ENCODE assay signal across 8 cellular contexts in the genomic region with DNA sequence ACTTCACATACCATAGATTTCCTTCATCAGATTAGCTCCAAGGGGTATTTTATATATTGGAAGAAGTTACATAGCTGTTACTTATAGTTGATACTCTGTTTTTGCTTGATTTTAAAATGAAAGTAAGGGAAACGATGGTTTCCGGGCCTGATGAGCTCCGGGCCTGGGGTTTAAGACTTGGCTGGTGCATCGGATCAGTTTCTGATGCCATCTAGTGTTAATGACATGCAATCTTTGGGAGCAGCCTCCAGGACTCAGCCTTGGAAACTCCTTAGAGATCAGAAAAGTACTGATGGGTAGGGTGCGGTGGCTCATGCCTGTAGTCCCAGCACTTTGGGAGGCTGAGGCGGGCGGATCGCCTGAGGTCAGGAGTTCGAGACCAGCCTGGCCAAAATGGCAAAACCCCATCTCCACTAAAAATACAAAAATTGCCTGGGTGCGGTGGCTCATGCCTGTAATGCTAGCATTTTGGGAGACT. TPM values are rescaled to one million over a fixed set of nuclear protein-coding genes. Genes with fewer than 3 reads are reported as not detected.
A peak's percentile ranks its signal among the peaks of the same experiment; 100 is the strongest.
DNase-seq lines count a peak whose midpoint lies in the region; ATAC-seq, FAIRE-seq and TF ChIP-seq lines count a peak whose summit lies in the region.

No MANE protein-coding gene starts in this region.

- no peak overlapping the region for H4K91ac ChIP-seq in H1 (replicated peaks; ENCODE audit: insufficient read length, low read length)

- H3K9me3 Mint-ChIP-seq in CD8-positive, alpha-beta memory T cell, result peaks cover 0 to 4% (median 0%) of the 10 kb centered on the region in 5 donors
- H3K9me3 Mint-ChIP-seq in stimulated activated naive CD8-positive, alpha-beta T cell treated with anti-CD3 and anti-CD28 coated beads, Interleukin-15, Interleukin-2, amounts not matched to agents 100 ng/mL and 50 ng/mL, for 24 hours, result no peaks in the 10 kb centered on the region

- CTCF ChIA-PET in CD8-positive, alpha-beta memory T cell (lab: Charles Lee), result interaction anchor here (0.7 to 3.9 kb wide), 20 partner anchors 9 to 598 kb away, joined by 3 to 13 read pairs (median 4); a partner anchor contains a TSS
- CTCF ChIA-PET in H1 (lab: Charles Lee; ENCODE audit: partially characterized antibody), result interaction anchor here (0.6 to 9.5 kb wide), 31 partner anchors 11 to 595 kb away, joined by 3 to 136 read pairs (median 4); a partner anchor contains a TSS

- H3K27ac ChIP-seq in CD8-positive, alpha-beta memory T cell (ENCODE audit: low read depth, low read length), result no peak overlapping the region
- H3K27ac ChIP-seq in H1 (ENCODE audit: low read depth, low read length) (no peak overlapping the region), mesendoderm (ENCODE audit: low read depth, low read length) (no peak overlapping the region)

- no peak overlapping the region for H2BK20ac ChIP-seq in H1 (ENCODE audit: low read length)

- WGBS in H1 (ENCODE audit: extremely low coverage in 1 of 2, insufficient coverage in 1 of 2, insufficient read length in 1 of 2, insufficient replicate concordance in 2 of 2, low coverage in 1 of 2, low lambda C conversion rate in 2 of 2, missing lambda C conversion rate in 1 of 2), 2 experiments, result 81% methylated on average over 10 of the region's 10 CpGs; no CpG with 5 or more reads in 1 of the 2 experiments
- WGBS in mesendoderm (ENCODE audit: extremely low coverage, insufficient coverage, low lambda C conversion rate), result no CpG with 5 or more reads among the region's 10 CpGs

- H3K18ac ChIP-seq in H1 (ENCODE audit: extremely low read depth, low read length) (no peak overlapping the region), mesendoderm (ENCODE audit: low read length) (no peak overlapping the region)

- no peak overlapping the region for H4K8ac ChIP-seq in H1 (ENCODE audit: extremely low read depth, insufficient read depth, low read length)
- no peak overlapping the region for H4K8ac ChIP-seq in mesendoderm (ENCODE audit: low read depth, low read length)

- H3K9ac ChIP-seq in H1 (replicated peaks in 1 of 4; ENCODE audit: extremely low read depth in 1 of 4, low read depth in 3 of 4, low read length in 3 of 4), result no peak overlapping the region
- H3K9ac ChIP-seq in mesendoderm (ENCODE audit: low read length), result no peak overlapping the region

- H3K4me3 ChIP-seq in CD8-positive, alpha-beta memory T cell (ENCODE audit: low read length), result no peak overlapping the region
- H3K4me3 ChIP-seq in H1 (ENCODE audit: extremely low read depth in 1 of 4, insufficient read depth in 2 of 4, low read depth in 3 of 4, low read length in 4 of 4), result no peak overlapping the region
- H3K4me3 ChIP-seq in mesendoderm (ENCODE audit: low read length), result no peak overlapping the region

- no peak overlapping the region for H3K4ac ChIP-seq in H1 (replicated peaks; ENCODE audit: insufficient read length, low read depth, low read length)
- H3K4ac ChIP-seq in mesendoderm (ENCODE audit: low read depth, low read length), result no peak overlapping the region

- no peaks in the 10 kb centered on the region for H3K79me1 ChIP-seq in H1 (ENCODE audit: low read depth, low read length)
- no peaks in the 10 kb centered on the region for H3K79me1 ChIP-seq in mesendoderm (ENCODE audit: low read length)

- H3K79me2 ChIP-seq in H1 (ENCODE audit: control insufficient read depth in 1 of 2, insufficient read depth in 2 of 2, low read length in 2 of 2), result no peaks in the 10 kb centered on the region
- H3K79me2 ChIP-seq in mesendoderm (ENCODE audit: control insufficient read depth, insufficient read depth, low read length), result no peaks in the 10 kb centered on the region

- no peaks in the 10 kb centered on the region for H3K36me3 ChIP-seq in CD8-positive, alpha-beta memory T cell (ENCODE audit: insufficient read depth, low read length)
- H3K36me3 ChIP-seq in H1 (ENCODE audit: control insufficient read depth in 2 of 4, insufficient read depth in 4 of 4, low read length in 3 of 4) (no peaks in the 10 kb centered on the region), mesendoderm (ENCODE audit: control insufficient read depth, insufficient read depth, low read length) (no peaks in the 10 kb centered on the region)

- H3K27me3 Mint-ChIP-seq in CD8-positive, alpha-beta memory T cell, result peaks cover 0 to 3% of the 10 kb centered on the region in 2 donors
- no peaks in the 10 kb centered on the region for H3K27me3 Mint-ChIP-seq in stimulated activated naive CD8-positive, alpha-beta T cell treated with anti-CD3 and anti-CD28 coated beads, Interleukin-15, Interleukin-2, amounts not matched to agents 100 ng/mL and 50 ng/mL, for 24 hours

- no peaks in the 10 kb centered on the region for H3K27me3 ChIP-seq in CD8-positive, alpha-beta memory T cell (ENCODE audit: insufficient read depth, low read length, poor library complexity, severe bottlenecking)
- H3K27me3 ChIP-seq in H1 (replicated peaks in 1 of 4; ENCODE audit: control insufficient read depth in 3 of 4, extremely low read depth in 1 of 4, insufficient read depth in 3 of 4, low read length in 3 of 4), result no peaks in the 10 kb centered on the region
- no peaks in the 10 kb centered on the region for H3K27me3 ChIP-seq in mesendoderm (ENCODE audit: insufficient read depth, low read length, poor library complexity)

- H3K36me3 Mint-ChIP-seq in CD8-positive, alpha-beta memory T cell, result peaks cover 0 to 13% (median 0%) of the 10 kb centered on the region in 3 donors
- H3K36me3 Mint-ChIP-seq in stimulated activated naive CD8-positive, alpha-beta T cell treated with anti-CD3 and anti-CD28 coated beads, Interleukin-15, Interleukin-2, amounts not matched to agents 100 ng/mL and 50 ng/mL, for 24 hours (ENCODE audit: low read depth), result no peaks in the 10 kb centered on the region

- H4K20me1 ChIP-seq in H1 (replicated peaks in 1 of 2; ENCODE audit: control insufficient read depth in 1 of 2, insufficient read depth in 2 of 2, low read length in 2 of 2), result no peaks in the 10 kb centered on the region

- H3K23me2 ChIP-seq in H1 (ENCODE audit: low read depth, low read length), result no peaks in the 10 kb centered on the region

- no peak overlapping the region; the same call in 1 of the 2 replicates for H2AFZ ChIP-seq in H1 (ENCODE audit: low read length)

- H3K56ac ChIP-seq in H1 (replicated peaks; ENCODE audit: insufficient read length, low read depth, low read length) (no peak overlapping the region), mesendoderm (ENCODE audit: low read length) (no peak overlapping the region)

- no peak overlapping the region for H3K4me2 ChIP-seq in H1 (ENCODE audit: insufficient read depth in 1 of 2, low read depth in 2 of 2, low read length in 2 of 2)
- no peak overlapping the region for H3K4me2 ChIP-seq in mesendoderm (ENCODE audit: low read length)

- no peak overlapping the region for H3K14ac ChIP-seq in H1 (ENCODE audit: insufficient read length)

- no peak overlapping the region for H2AK5ac ChIP-seq in H1 (ENCODE audit: low read depth, low read length)
- H2AK5ac ChIP-seq in mesendoderm (ENCODE audit: low read length), result no peak overlapping the region

- no peak for TF ChIP-seq EP300 in H1 (IDR thresholded peaks at IDR 0.05; ENCODE audit: borderline replicate concordance in 1 of 2, low read depth in 2 of 2, low read length in 2 of 2)

- no peak for TF ChIP-seq POLR2A in H1 (IDR thresholded peaks at IDR 0.05; ENCODE audit: control extremely low read depth in 1 of 2, low read depth in 2 of 2, low read length in 2 of 2)

- H2BK120ac ChIP-seq in H1 (replicated peaks; ENCODE audit: low read depth, low read length) (no peak overlapping the region), mesendoderm (ENCODE audit: low read depth, low read length) (no peak overlapping the region)

- H3K23ac ChIP-seq in H1 (ENCODE audit: insufficient read length) (no peak overlapping the region), mesendoderm (ENCODE audit: low read length) (no peak overlapping the region)

- no peaks in the 10 kb centered on the region for H3K9me3 ChIP-seq in CD8-positive, alpha-beta memory T cell (ENCODE audit: low read length)
- no peaks in the 10 kb centered on the region; a peak in 1 of 4 replicates for H3K9me3 ChIP-seq in H1 (ENCODE audit: insufficient read depth in 2 of 2, low read depth in 1 of 2, low read length in 1 of 2)

- H3K4me3 Mint-ChIP-seq in CD8-positive, alpha-beta memory T cell, result peak overlapping the region in 6 of 7 donors; percentile 63 to 77 (median 70)
- peak overlapping the region; percentile 60 for H3K4me3 Mint-ChIP-seq in stimulated activated naive CD8-positive, alpha-beta T cell treated with anti-CD3 and anti-CD28 coated beads, Interleukin-15, Interleukin-2, amounts not matched to agents 100 ng/mL and 50 ng/mL, for 24 hours

- FAIRE-seq in H1 (lab: Jason Lieb, UNC), result peak; percentile 36

- peak in 4 of 5 donors; percentile 9 to 55 (median 35) for DNase-seq in CD8-positive, alpha-beta memory T cell
- DNase-seq in NCI-H69 (lab: John Stamatoyannopoulos, UW) (peak; percentile 77), H1 (ENCODE audit: low read depth in 1 of 2, low spot score in 2 of 2) (peak; percentile 19 to 52), mesendoderm (peak; percentile 84)
- peak; percentile 30 to 32 for DNase-seq in activated CD4-positive, alpha-beta T cell treated with anti-CD3 and anti-CD28 coated beads, Interleukin-2, amount 50 U/mL, for 4 hours

- H2BK15ac ChIP-seq in H1 (ENCODE audit: low read length) (no peak overlapping the region), mesendoderm (replicated peaks; ENCODE audit: low read depth) (no peak overlapping the region)

- no peak overlapping the region for H2BK12ac ChIP-seq in H1 (ENCODE audit: low read depth, low read length)

- ATAC-seq in HG03159 (IDR thresholded peaks at IDR 0.05; ENCODE audit: unreplicated experiment) (peak; percentile 58), HG03135 (IDR thresholded peaks at IDR 0.05; ENCODE audit: unreplicated experiment) (no peak)

- H4K5ac ChIP-seq in H1 (ENCODE audit: insufficient read length, low read depth, low read length), result no peak overlapping the region
- no peak overlapping the region for H4K5ac ChIP-seq in mesendoderm (ENCODE audit: low read length)

- H3K27ac Mint-ChIP-seq in CD8-positive, alpha-beta memory T cell, result peak overlapping the region in 7 of 8 donors; percentile 39 to 85 (median 56)
- peak overlapping the region; percentile 49 for H3K27ac Mint-ChIP-seq in stimulated activated naive CD8-positive, alpha-beta T cell treated with anti-CD3 and anti-CD28 coated beads, Interleukin-15, Interleukin-2, amounts not matched to agents 100 ng/mL and 50 ng/mL, for 24 hours

- POLR2A ChIA-PET in CD8-positive, alpha-beta memory T cell (lab: Charles Lee), result no interaction called here
- POLR2A ChIA-PET in H1 (lab: Charles Lee; ENCODE audit: partially characterized antibody), result interaction anchor here (0.6 to 1.9 kb wide), 5 partner anchors 9 to 202 kb away, joined by 3 to 8 read pairs (median 3); no protein-coding TSS in a partner anchor

- H3K4me1 ChIP-seq in CD8-positive, alpha-beta memory T cell (ENCODE audit: insufficient read depth, low read length), result no peaks in the 10 kb centered on the region
- no peaks in the 10 kb centered on the region for H3K4me1 ChIP-seq in H1 (replicated peaks in 1 of 4; ENCODE audit: control insufficient read depth in 3 of 4, insufficient read depth in 4 of 4, low read length in 3 of 4)
- no peaks in the 10 kb centered on the region for H3K4me1 ChIP-seq in mesendoderm (ENCODE audit: control insufficient read depth, low read depth, low read length)

- H2BK5ac ChIP-seq in H1 (ENCODE audit: low read depth, low read length) (no peak overlapping the region), mesendoderm (ENCODE audit: low read length) (no peak overlapping the region)

- peaks cover 8 to 15% (median 14%) of the 10 kb centered on the region in 3 donors for H3K4me1 Mint-ChIP-seq in CD8-positive, alpha-beta memory T cell
- peaks cover 10% of the 10 kb centered on the region for H3K4me1 Mint-ChIP-seq in stimulated activated naive CD8-positive, alpha-beta T cell treated with anti-CD3 and anti-CD28 coated beads, Interleukin-15, Interleukin-2, amounts not matched to agents 100 ng/mL and 50 ng/mL, for 24 hours (ENCODE audit: low read depth)

- TF ChIP-seq RAD21 in H1 (IDR thresholded peaks at IDR 0.05 in 1 of 2, conservative IDR thresholded peaks at IDR 0.05 in 1 of 2; ENCODE audit: low read depth in 2 of 2, low read length in 2 of 2), result peak; percentile 69 to 84

- TF ChIP-seq CTCF in H1 (IDR thresholded peaks at IDR 0.05; ENCODE audit: control extremely low read depth in 1 of 3, insufficient read depth in 1 of 3, low read depth in 1 of 3, low read length in 3 of 3), result peak; percentile 26 to 66 (median 62)

RNA-seq across cellular contexts. Expression of a gene that starts 47.1 kb away (rescaled TPM):
- total RNA-seq in CD8-positive, alpha-beta memory T cell, result 10 to 100 TPM; 60.9 to 67.4 TPM
- polyA plus RNA-seq in CD8-positive, alpha-beta memory T cell, result 70.0 TPM
- total RNA-seq in H1 (2021; fragmentation: NEBNext Ultra II Directional; extraction: Animal tissue kit (Norgen Biotek cat#: 25700)), result 54.6 and 56.5 TPM in 2 replicates
- polyA plus RNA-seq in H1 (2011; rRNA removed), result 39.8 and 41.5 TPM in 2 replicates
- polyA plus RNA-seq in H1 (2011; cell fraction: cytosol; rRNA removed), result 43.2 TPM
- polyA plus RNA-seq in H1 (2011; cell fraction: nucleus; rRNA removed), result 41.3 TPM
- 30.3 to 43.2 TPM (median 36.0 TPM) in 4 replicates for polyA plus RNA-seq in H1 (2012, experiment 1 of 2)
- polyA plus RNA-seq in H1 (2012, experiment 2 of 2), result 35.2 TPM
- polyA plus RNA-seq in H1 (2013, experiment 1 of 2), result 45.5 TPM
- polyA plus RNA-seq in H1 (2013, experiment 2 of 2), result 48.2 TPM
- polyA minus RNA-seq in H1 (2011; rRNA and poly(A)+ RNA removed), result 73.3 and 98.1 TPM in 2 replicates
- polyA minus RNA-seq in H1 (2011; cell fraction: cytosol; rRNA and poly(A)+ RNA removed), result 44.9 TPM
- 23.9 TPM for polyA minus RNA-seq in H1 (2011; cell fraction: nucleus; rRNA and poly(A)+ RNA removed)
- polyA plus RNA-seq in mesendoderm (2013, experiment 1 of 2), result 46.0 TPM
- polyA plus RNA-seq in mesendoderm (2013, experiment 2 of 2), result 47.2 TPM

RNA-seq across cellular contexts. Expression of a gene that starts 54.4 kb away (rescaled TPM):
- under 1 TPM; 0.55 to 0.89 TPM for total RNA-seq in CD8-positive, alpha-beta memory T cell
- polyA plus RNA-seq in CD8-positive, alpha-beta memory T cell, result 0.69 TPM
- total RNA-seq in H1 (2021; fragmentation: NEBNext Ultra II Directional; extraction: Animal tissue kit (Norgen Biotek cat#: 25700)), result 21.8 and 24.0 TPM in 2 replicates
- polyA plus RNA-seq in H1 (2011; rRNA removed), result 20.8 and 27.2 TPM in 2 replicates
- 24.9 TPM for polyA plus RNA-seq in H1 (2011; cell fraction: cytosol; rRNA removed)
- polyA plus RNA-seq in H1 (2011; cell fraction: nucleus; rRNA removed), result 87.3 TPM
- polyA plus RNA-seq in H1 (2012, experiment 1 of 2), result 21.5 to 24.8 TPM (median 23.1 TPM) in 4 replicates
- polyA plus RNA-seq in H1 (2012, experiment 2 of 2), result 7.7 TPM
- polyA plus RNA-seq in H1 (2013, experiment 1 of 2), result 14.1 TPM
- 14.4 TPM for polyA plus RNA-seq in H1 (2013, experiment 2 of 2)
- 40.6 and 53.8 TPM in 2 replicates for polyA minus RNA-seq in H1 (2011; rRNA and poly(A)+ RNA removed)
- 13.4 TPM for polyA minus RNA-seq in H1 (2011; cell fraction: cytosol; rRNA and poly(A)+ RNA removed)
- polyA minus RNA-seq in H1 (2011; cell fraction: nucleus; rRNA and poly(A)+ RNA removed), result 50.2 TPM
- 6.7 TPM for polyA plus RNA-seq in mesendoderm (2013, experiment 1 of 2)
- polyA plus RNA-seq in mesendoderm (2013, experiment 2 of 2), result 5.8 TPM

Comparison
In these comparisons a context has a peak if more than half of its experiments do, and no peak if none do; other contexts are left out.
1. DNase-seq: peak in every context shown above with its lines; median percentile 84 in mesendoderm; 77 in NCI-H69; 36 in H1; 35 in CD8-positive, alpha-beta memory T cell; 31 in activated CD4-positive, alpha-beta T cell treated with anti-CD3 and anti-CD28 coated beads, Interleukin-2, amount 50 U/mL, for 4 hours.
2. RNA of a gene that starts 54.4 kb away (total RNA-seq): 21.8 to 24.0 TPM in H1; 0.55 to 0.89 TPM in CD8-positive, alpha-beta memory T cell; every median in the first group is over 10 times any median in the second.